In the genomic region with DNA sequence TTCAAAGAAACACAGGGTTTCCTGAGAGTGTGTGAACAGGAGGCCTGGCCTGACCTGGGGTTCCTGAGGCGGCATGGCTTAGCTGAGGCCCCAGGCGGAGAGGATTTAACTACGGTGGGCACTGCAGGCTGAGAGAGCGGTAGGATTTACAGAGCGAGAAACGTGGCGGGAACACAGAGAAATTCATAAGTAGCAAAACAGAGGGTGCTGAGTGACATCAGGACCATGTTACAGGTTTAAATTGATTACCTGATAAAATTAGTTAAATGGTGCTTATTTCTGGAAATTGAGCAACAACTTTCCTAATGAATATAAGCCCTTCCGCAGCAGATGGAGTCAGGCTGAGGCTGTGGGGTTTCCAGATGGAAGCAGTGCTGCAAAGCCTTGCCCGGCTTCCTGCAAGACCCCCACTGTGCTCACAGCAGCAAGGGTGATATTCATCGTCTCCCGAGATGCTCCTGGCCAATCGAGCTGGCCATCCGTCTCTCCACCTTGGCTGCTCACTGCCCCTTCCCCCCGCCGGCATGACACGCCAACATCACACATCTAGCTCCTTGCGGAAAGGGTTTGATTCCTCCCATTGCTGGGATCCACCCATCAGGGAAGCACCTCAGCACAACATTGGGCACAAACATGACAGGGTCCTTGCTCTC, we compare ENCODE assay signal across 19 cellular contexts.
DNase-seq lines count a peak whose midpoint lies in the region; ATAC-seq and TF ChIP-seq lines count a peak whose summit lies in the region.
"Had no signal": no experiment of that assay in that cellular context is flagged by ENCODE, and none has a peak within 500 bp of the region (broad histone marks: within the 10 kb centered on the region; RNA-seq: fewer than 3 reads in every experiment).

No MANE protein-coding gene starts in this region.

- ATAC-seq in CD4-positive, CD25-positive, alpha-beta regulatory T cell (ENCODE audit: low read depth in 2 of 2) = no peak
- no peak for ATAC-seq in activated CD8-positive, alpha-beta T cell treated with anti-CD3 and anti-CD28 coated beads for 36 hours
- ATAC-seq in naive B cell (ENCODE audit: low read depth in 2 of 2) = no peak
- ATAC-seq in lower lobe of right lung = no peak
- ATAC-seq in GM18502 (IDR thresholded peaks at IDR 0.05; ENCODE audit: poor library complexity, unreplicated experiment) = no peak
- ATAC-seq: effector memory CD8-positive, alpha-beta T cell; natural killer cell treated with Interleukin-12 subunit alpha and Interleukin-12 subunit beta and Interleukin-15 and Interleukin-18, amount 100 ng/mL, for 72 hours; PC-3 had no signal

- TF ChIP-seq CTCF in H9 (conservative IDR thresholded peaks at IDR 0.05) (no peak), lower lobe of right lung (IDR thresholded peaks at IDR 0.05) (no peak), lower leg skin (IDR thresholded peaks at IDR 0.05) (no peak)
- no peak for TF ChIP-seq CTCF in activated CD8-positive, alpha-beta T cell treated with anti-CD3 and anti-CD28 coated beads for 36 hours (IDR thresholded peaks at IDR 0.05)

- H3K79me2 ChIP-seq in H9 (ENCODE audit: insufficient read depth, low read length) = no peaks in the 10 kb centered on the region

- peaks cover 60% of the 10 kb centered on the region for H3K36me3 Mint-ChIP-seq in CD4-positive, CD25-positive, alpha-beta regulatory T cell
- H3K36me3 Mint-ChIP-seq in H9 (ENCODE audit: insufficient read depth in 1 of 3, low read depth in 3 of 3) = peaks cover 7 to 27% (median 22%) of the 10 kb centered on the region in 3 experiments; a peak in 5 of 7 replicates
- peaks cover 26% of the 10 kb centered on the region for H3K36me3 Mint-ChIP-seq in activated CD8-positive, alpha-beta T cell treated with anti-CD3 and anti-CD28 coated beads for 36 hours (ENCODE audit: low read depth)
- peaks cover 32 to 37% of the 10 kb centered on the region in 2 donors for H3K36me3 Mint-ChIP-seq in naive B cell
- H3K36me3 Mint-ChIP-seq: natural killer cell treated with Interleukin-12 subunit alpha and Interleukin-12 subunit beta and Interleukin-15 and Interleukin-18, amount 100 ng/mL, for 72 hours had no signal

- no peak overlapping the region for H3K4me2 ChIP-seq in H9 (ENCODE audit: insufficient read depth, insufficient read length, low read length)

- H2BK20ac ChIP-seq in H9 (ENCODE audit: low read depth, low read length, poor library complexity, severe bottlenecking) = no peak overlapping the region

- H3K36me3 ChIP-seq in CD4-positive, CD25-positive, alpha-beta regulatory T cell (ENCODE audit: control insufficient read depth, insufficient read depth, low read length) = peaks cover 69% of the 10 kb centered on the region
- H3K36me3 ChIP-seq in lower lobe of right lung = peaks cover 93% of the 10 kb centered on the region

- CTCF ChIA-PET in activated CD8-positive, alpha-beta T cell treated with anti-CD3 and anti-CD28 coated beads for 36 hours (lab: Charles Lee) = no interaction called here

- peak overlapping the region; percentile 42; the same call in 1 of the 2 replicates for H3K14ac ChIP-seq in H9 (ENCODE audit: insufficient read depth, low read length)

- peak overlapping the region in 2 of 3 donors; percentile 28 to 62 for H3K27ac Mint-ChIP-seq in CD4-positive, CD25-positive, alpha-beta regulatory T cell
- H3K27ac Mint-ChIP-seq in H9 (peak overlapping the region; percentile 85 to 91 (median 89); a peak in 6 of 7 replicates), naive B cell (peak overlapping the region in 4 of 6 donors; percentile 62 to 93 (median 83))
- peak overlapping the region; percentile 57 for H3K27ac Mint-ChIP-seq in activated CD8-positive, alpha-beta T cell treated with anti-CD3 and anti-CD28 coated beads for 36 hours
- H3K27ac Mint-ChIP-seq: natural killer cell treated with Interleukin-12 subunit alpha and Interleukin-12 subunit beta and Interleukin-15 and Interleukin-18, amount 100 ng/mL, for 72 hours had no signal

- H2BK5ac ChIP-seq in H9 (ENCODE audit: insufficient read length, low read length) = no peak overlapping the region

- peak overlapping the region; percentile 68 for H3K18ac ChIP-seq in H9 (ENCODE audit: insufficient read length, low read depth, low read length)

- H4K20me1 ChIP-seq in H9 (ENCODE audit: control insufficient read depth, insufficient read depth, insufficient read length) = no peaks in the 10 kb centered on the region

- H3K23ac ChIP-seq in H9 (ENCODE audit: insufficient read length, low read depth, low read length) = no peak overlapping the region

- no peak overlapping the region for H2BK12ac ChIP-seq in H9 (ENCODE audit: insufficient read length, low read depth, low read length)

- H3K4ac ChIP-seq in H9 (ENCODE audit: low read depth, low read length) = no peak overlapping the region

- H3K4me3 ChIP-seq in CD4-positive, CD25-positive, alpha-beta regulatory T cell (ENCODE audit: low read depth, low read length) = no peak overlapping the region
- no peak overlapping the region for H3K4me3 ChIP-seq in lower lobe of right lung
- H3K4me3 ChIP-seq in lower leg skin (ENCODE audit: low read depth, poor library complexity, severe bottlenecking) = no peak overlapping the region
- H3K4me3 ChIP-seq: MG63 had no signal

- no peak for DNase-seq in CD4-positive, CD25-positive, alpha-beta regulatory T cell
- DNase-seq in H9 (peak; percentile 56), naive B cell (no peak), lower lobe of right lung (no peak), lower leg skin (ENCODE audit: low spot score in 2 of 2) (no peak)
- no peak for DNase-seq in activated CD8-positive, alpha-beta T cell treated with anti-CD3 and anti-CD28 coated beads for 36 hours
- DNase-seq: activated CD4-positive, alpha-beta T cell treated with anti-CD3 and anti-CD28 coated beads, Interleukin-2, amount 50 U/mL, for 1 hour; activated naive CD4-positive, alpha-beta T cell treated with Interleukin-2 at 50 U/mL for 16 hours; activated T-cell treated with anti-CD3 and anti-CD28 coated beads for 4 hours; DMS79; effector memory CD8-positive, alpha-beta T cell; MG63; NCI-H774; PC-3; SHP77; stimulated activated naive CD4-positive, alpha-beta T cell treated with Interleukin-2 at 50 U/mL for 16 hours; SW 1271 had no signal

- no peak overlapping the region for H3K4me3 Mint-ChIP-seq in CD4-positive, CD25-positive, alpha-beta regulatory T cell
- H3K4me3 Mint-ChIP-seq in H9 = no peak overlapping the region
- no peak overlapping the region for H3K4me3 Mint-ChIP-seq in activated CD8-positive, alpha-beta T cell treated with anti-CD3 and anti-CD28 coated beads for 36 hours
- peak overlapping the region in 3 of 8 donors; percentile 4 to 13 (median 5) for H3K4me3 Mint-ChIP-seq in naive B cell
- H3K4me3 Mint-ChIP-seq: effector memory CD8-positive, alpha-beta T cell; natural killer cell treated with Interleukin-12 subunit alpha and Interleukin-12 subunit beta and Interleukin-15 and Interleukin-18, amount 100 ng/mL, for 72 hours had no signal

- H3K4me1 ChIP-seq in CD4-positive, CD25-positive, alpha-beta regulatory T cell (ENCODE audit: control insufficient read depth, insufficient read depth, low read length, poor library complexity, severe bottlenecking) = no peaks in the 10 kb centered on the region
- H3K4me1 ChIP-seq in H9 (ENCODE audit: insufficient read depth, low read length) = peaks cover 3% of the 10 kb centered on the region; the same call in 1 of the 2 replicates
- no peaks in the 10 kb centered on the region for H3K4me1 ChIP-seq in lower lobe of right lung

- no peak overlapping the region for H3K56ac ChIP-seq in H9 (ENCODE audit: insufficient read length, low read depth, low read length)

- no peak overlapping the region for H2AK5ac ChIP-seq in H9 (ENCODE audit: insufficient read length, low read length)

- intact Hi-C loops in activated CD8-positive, alpha-beta T cell treated with anti-CD3 and anti-CD28 coated beads for 36 hours (cut with micrococcal nuclease) = no loop called here
- intact Hi-C loops in lower lobe of right lung (cut with DNase I) = no loop called here
- intact Hi-C loops in lower leg skin (cut with DNase I; ENCODE audit: low total_unique reads) = no loop called here

- H3K23me2 ChIP-seq in H9 (ENCODE audit: insufficient read length, low read depth, low read length, poor library complexity, severe bottlenecking) = no peaks in the 10 kb centered on the region

- H3K9me3 Mint-ChIP-seq in CD4-positive, CD25-positive, alpha-beta regulatory T cell = peaks cover 0 to 2% (median 0%) of the 10 kb centered on the region in 7 donors
- no peaks in the 10 kb centered on the region for H3K9me3 Mint-ChIP-seq in H9
- no peaks in the 10 kb centered on the region for H3K9me3 Mint-ChIP-seq in activated CD8-positive, alpha-beta T cell treated with anti-CD3 and anti-CD28 coated beads for 36 hours
- H3K9me3 Mint-ChIP-seq in naive B cell = no peaks in the 10 kb centered on the region
- H3K9me3 Mint-ChIP-seq: effector memory CD8-positive, alpha-beta T cell; natural killer cell treated with Interleukin-12 subunit alpha and Interleukin-12 subunit beta and Interleukin-15 and Interleukin-18, amount 100 ng/mL, for 72 hours had no signal

- H3K9me3 ChIP-seq in CD4-positive, CD25-positive, alpha-beta regulatory T cell (ENCODE audit: control insufficient read depth in 2 of 2, low read length in 2 of 2) = no peaks in the 10 kb centered on the region
- no peaks in the 10 kb centered on the region for H3K9me3 ChIP-seq in H9 (ENCODE audit: control insufficient read depth, low read depth, low read length)
- H3K9me3 ChIP-seq in lower lobe of right lung = no peaks in the 10 kb centered on the region
- H3K9me3 ChIP-seq: MG63 had no signal

- H3K4me1 Mint-ChIP-seq in CD4-positive, CD25-positive, alpha-beta regulatory T cell = peaks cover 0 to 12% (median 5%) of the 10 kb centered on the region in 4 donors
- H3K4me1 Mint-ChIP-seq in H9 (peaks cover 42 to 63% of the 10 kb centered on the region in 2 experiments), naive B cell (peaks cover 25 to 43% (median 36%) of the 10 kb centered on the region in 3 donors)
- H3K4me1 Mint-ChIP-seq in activated CD8-positive, alpha-beta T cell treated with anti-CD3 and anti-CD28 coated beads for 36 hours (ENCODE audit: low read depth) = peaks cover 5% of the 10 kb centered on the region

- no peak overlapping the region for H4K5ac ChIP-seq in H9 (ENCODE audit: insufficient read length, low read depth, low read length)

- no peak overlapping the region for H3K9ac ChIP-seq in H9 (ENCODE audit: extremely low read depth, insufficient read length, low read length)

- no peak for TF ChIP-seq POLR2A in lower leg skin (IDR thresholded peaks at IDR 0.05)

- H3K79me1 ChIP-seq in H9 (ENCODE audit: insufficient read depth, low read depth, low read length, poor library complexity, severe bottlenecking) = no peaks in the 10 kb centered on the region

- H2BK120ac ChIP-seq in H9 (ENCODE audit: low read depth, low read length, poor library complexity, severe bottlenecking) = no peak overlapping the region

- POLR2A ChIA-PET in activated CD8-positive, alpha-beta T cell treated with anti-CD3 and anti-CD28 coated beads for 36 hours (lab: Charles Lee) = interaction anchor here (0.7 to 1.2 kb wide), 3 partner anchors 10 to 27 kb away, joined by 3 read pairs; no protein-coding TSS in a partner anchor

- H2BK15ac ChIP-seq in H9 (ENCODE audit: low read depth, low read length) = no peak overlapping the region

- no peaks in the 10 kb centered on the region for H3K27me3 ChIP-seq in CD4-positive, CD25-positive, alpha-beta regulatory T cell (ENCODE audit: control insufficient read depth, insufficient read depth, low read length)
- H3K27me3 ChIP-seq in H9 (ENCODE audit: insufficient read depth, low read length) (no peaks in the 10 kb centered on the region), lower lobe of right lung (ENCODE audit: low read depth) (no peaks in the 10 kb centered on the region)
- H3K27me3 ChIP-seq: MG63 had no signal

- H3K27me3 Mint-ChIP-seq in CD4-positive, CD25-positive, alpha-beta regulatory T cell = no peaks in the 10 kb centered on the region
- no peaks in the 10 kb centered on the region; the same call in 1 of the 2 replicates for H3K27me3 Mint-ChIP-seq in H9 (ENCODE audit: low read depth)
- H3K27me3 Mint-ChIP-seq in activated CD8-positive, alpha-beta T cell treated with anti-CD3 and anti-CD28 coated beads for 36 hours = no peaks in the 10 kb centered on the region
- H3K27me3 Mint-ChIP-seq in naive B cell = no peaks in the 10 kb centered on the region
- H3K27me3 Mint-ChIP-seq: effector memory CD8-positive, alpha-beta T cell; natural killer cell treated with Interleukin-12 subunit alpha and Interleukin-12 subunit beta and Interleukin-15 and Interleukin-18, amount 100 ng/mL, for 72 hours had no signal

- no CpG with 5 or more reads among the region's 17 CpGs for WGBS in H9 (ENCODE audit: extremely low coverage, insufficient read length, low lambda C conversion rate)
- 91 to 92% methylated on average over 17 of the region's 17 CpGs for WGBS in lower leg skin, 2 donors

- H3K27ac ChIP-seq in CD4-positive, CD25-positive, alpha-beta regulatory T cell (ENCODE audit: insufficient read depth, low read length, poor library complexity, severe bottlenecking) = no peak overlapping the region
- H3K27ac ChIP-seq in H9 (ENCODE audit: insufficient read length, low read depth, low read length) (no peak overlapping the region), lower lobe of right lung (no peak overlapping the region)

- no peak overlapping the region for H3T11ph ChIP-seq in H9 (ENCODE audit: low read length)

- no peak overlapping the region for H4K91ac ChIP-seq in H9 (ENCODE audit: insufficient read length, low read depth, low read length)

- no peak overlapping the region for H4K8ac ChIP-seq in H9 (replicated peaks; ENCODE audit: insufficient read length, low read depth, low read length)

- no peak overlapping the region for H2AFZ ChIP-seq in H9 (ENCODE audit: low read length)
